ENCODE assay signal across 1 cellular context in genomic region chr17:75168998-75169397, GRCh38.
TF ChIP-seq lines count a peak whose summit lies in the region.

No MANE protein-coding gene starts in this region.

TF ChIP-seq in GM23338, 12 proteins besides CTCF, POLR2A, EP300 and RAD21 (continued from another document):
- TF ChIP-seq CREB1 (CRISPR knock-in tag; IDR thresholded peaks at IDR 0.05; ENCODE audit: low read depth) (no peak), REST (IDR thresholded peaks at IDR 0.05; ENCODE audit: unreplicated experiment) (no peak), ZNF462 (CRISPR knock-in tag; IDR thresholded peaks at IDR 0.05) (no peak), ZNF114 (CRISPR knock-in tag; IDR thresholded peaks at IDR 0.05) (no peak)
TF ChIP-seq in GM23338: peak in this region for 0.
